1 cellular context compared by ENCODE assay signal in genomic region chr12:6775775-6776174, GRCh38.
TF ChIP-seq lines count a peak whose summit lies in the region.

No MANE protein-coding gene starts in this region.

TF ChIP-seq in HepG2, 621 proteins besides CTCF, POLR2A, EP300 and RAD21 (continued from another document and continues in another):
- TF ChIP-seq ZNF687 (CRISPR knock-in tag; IDR thresholded peaks at IDR 0.05) = no peak; the same call in 1 of the 2 replicates
- no peak for TF ChIP-seq PAF1 (CRISPR knock-in tag; IDR thresholded peaks at IDR 0.05)
- TF ChIP-seq PHB2 (IDR thresholded peaks at IDR 0.05; ENCODE audit: partially characterized antibody) = no peak
- TF ChIP-seq MEIS2 (CRISPR knock-in tag; IDR thresholded peaks at IDR 0.05) = peak; percentile 77; the same call in 1 of the 2 replicates
- no peak; the same call in 1 of the 2 replicates for TF ChIP-seq POGZ (CRISPR knock-in tag; IDR thresholded peaks at IDR 0.05)
- no peak; the same call in 1 of the 2 replicates for TF ChIP-seq ZNF652 (CRISPR knock-in tag; IDR thresholded peaks at IDR 0.05; ENCODE audit: borderline replicate concordance, low read depth)
- TF ChIP-seq PRMT3 (CRISPR knock-in tag; IDR thresholded peaks at IDR 0.05; ENCODE audit: borderline replicate concordance, low read depth) = no peak
- TF ChIP-seq DR1 (CRISPR knock-in tag; IDR thresholded peaks at IDR 0.05) = no peak
- no peak for TF ChIP-seq KDM5A (IDR thresholded peaks at IDR 0.05; ENCODE audit: borderline replicate concordance, low read length)
- peak; percentile 73; the same call in 1 of the 2 replicates for TF ChIP-seq ZNF362 (CRISPR knock-in tag; IDR thresholded peaks at IDR 0.05; ENCODE audit: borderline replicate concordance)
- no peak for TF ChIP-seq ZNF782 (CRISPR knock-in tag; IDR thresholded peaks at IDR 0.05; ENCODE audit: borderline replicate concordance)
- TF ChIP-seq FOXK2 (IDR thresholded peaks at IDR 0.05) = no peak
- no peak for TF ChIP-seq POLR2AphosphoS2 (IDR thresholded peaks at IDR 0.05; ENCODE audit: low read depth, low read length)
- no peak for TF ChIP-seq RNF2 (conservative IDR thresholded peaks at IDR 0.05; ENCODE audit: low read depth)
- no peak for TF ChIP-seq MATR3 (CRISPR knock-in tag; IDR thresholded peaks at IDR 0.05)
- TF ChIP-seq BATF2 (CRISPR knock-in tag; IDR thresholded peaks at IDR 0.05) = no peak
- TF ChIP-seq TRAFD1 (CRISPR knock-in tag; IDR thresholded peaks at IDR 0.05; ENCODE audit: borderline replicate concordance) = no peak
- TF ChIP-seq ZBTB2 (CRISPR knock-in tag; IDR thresholded peaks at IDR 0.05; ENCODE audit: low read depth) = no peak
- TF ChIP-seq SKIL (CRISPR knock-in tag; IDR thresholded peaks at IDR 0.05; ENCODE audit: borderline replicate concordance) = peak; percentile 80
- TF ChIP-seq ZNF607 (CRISPR knock-in tag; IDR thresholded peaks at IDR 0.05; ENCODE audit: borderline replicate concordance) = no peak
- peak; percentile 17; the same call in 1 of the 2 replicates for TF ChIP-seq NR2C2 (CRISPR knock-in tag; IDR thresholded peaks at IDR 0.05; ENCODE audit: borderline replicate concordance)
- TF ChIP-seq ZNF235 (CRISPR knock-in tag; IDR thresholded peaks at IDR 0.05; ENCODE audit: borderline replicate concordance) = no peak
- TF ChIP-seq ZNF292 (CRISPR knock-in tag; IDR thresholded peaks at IDR 0.05; ENCODE audit: borderline replicate concordance, low read depth) = no peak
- TF ChIP-seq ZFP1 (CRISPR knock-in tag; IDR thresholded peaks at IDR 0.05) = peak; percentile 48; the same call in 1 of the 2 replicates
- TF ChIP-seq SRSF9 (IDR thresholded peaks at IDR 0.05; ENCODE audit: borderline replicate concordance, insufficient read depth, low read depth, low read length, poor library complexity, severe bottlenecking) = no peak
- TF ChIP-seq RORA (CRISPR knock-in tag; IDR thresholded peaks at IDR 0.05) = no peak
- no peak for TF ChIP-seq ATF3 (CRISPR knock-in tag; IDR thresholded peaks at IDR 0.05)
- no peak for TF ChIP-seq NFYB (CRISPR knock-in tag; IDR thresholded peaks at IDR 0.05)
- no peak for TF ChIP-seq DMTF1 (CRISPR knock-in tag; IDR thresholded peaks at IDR 0.05)
- TF ChIP-seq GMEB1 (CRISPR knock-in tag; IDR thresholded peaks at IDR 0.05; ENCODE audit: borderline replicate concordance) = peak; percentile 48; the same call in 1 of the 2 replicates
- TF ChIP-seq ZSCAN22 (CRISPR knock-in tag; IDR thresholded peaks at IDR 0.05) = no peak
- no peak for TF ChIP-seq ARID2 (CRISPR knock-in tag; IDR thresholded peaks at IDR 0.05; ENCODE audit: borderline replicate concordance)
- TF ChIP-seq U2AF2 (IDR thresholded peaks at IDR 0.05; ENCODE audit: low read depth, low read length) = no peak
- TF ChIP-seq ZMYM4 (CRISPR knock-in tag; IDR thresholded peaks at IDR 0.05) = 0 out of 2 replicates have a peak, but pooled peaks have one; percentile 19
- TF ChIP-seq ZNF530 (CRISPR knock-in tag; IDR thresholded peaks at IDR 0.05; ENCODE audit: low read depth) = no peak
- TF ChIP-seq NFE2L1 (CRISPR knock-in tag; IDR thresholded peaks at IDR 0.05; ENCODE audit: borderline replicate concordance) = no peak
- TF ChIP-seq ZFP82 (CRISPR knock-in tag; IDR thresholded peaks at IDR 0.05; ENCODE audit: borderline replicate concordance) = no peak
- no peak for TF ChIP-seq PHF8 (CRISPR knock-in tag; IDR thresholded peaks at IDR 0.05)
- TF ChIP-seq ZNF703 (CRISPR knock-in tag; IDR thresholded peaks at IDR 0.05; ENCODE audit: borderline replicate concordance) = no peak
- peak; percentile 55 for TF ChIP-seq HNF1A (IDR thresholded peaks at IDR 0.05; ENCODE audit: low read depth)
- TF ChIP-seq HNF1A (CRISPR knock-in tag; IDR thresholded peaks at IDR 0.05; ENCODE audit: borderline replicate concordance) = peak; percentile 24; the same call in 1 of the 2 replicates
